Comparison of ENCODE assay signal across 17 cellular contexts in the genomic region with DNA sequence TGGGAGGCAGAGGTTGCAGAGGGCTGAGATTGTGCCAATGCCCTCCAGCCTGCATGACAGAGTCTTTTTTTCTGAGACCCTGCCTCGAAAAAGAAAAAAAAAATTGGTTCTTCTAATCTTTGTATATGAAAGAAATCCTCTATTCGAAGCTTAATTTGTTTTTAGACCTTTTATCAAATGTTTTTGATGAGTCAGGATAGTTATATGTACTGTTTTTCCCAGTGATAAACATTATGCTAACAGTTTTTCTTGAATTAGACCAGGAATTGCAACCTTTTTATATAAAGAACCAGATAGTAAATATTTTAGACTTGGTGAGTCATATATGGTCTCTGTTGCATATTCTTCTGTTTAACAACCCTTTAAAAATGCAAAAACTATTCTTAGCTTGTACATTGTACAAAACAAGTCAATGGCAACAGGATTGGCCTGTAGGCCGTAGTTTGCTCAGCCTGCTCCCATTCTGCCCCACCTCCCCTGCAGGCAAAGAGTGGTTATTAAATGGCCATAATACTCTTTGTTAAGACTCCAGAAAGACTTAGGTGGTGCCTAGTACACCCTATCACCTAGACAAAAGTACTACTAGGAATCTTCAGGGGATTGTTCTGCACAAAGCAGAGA. TPM values are rescaled to one million over a fixed set of nuclear protein-coding genes. Genes with fewer than 3 reads are reported as not detected.
A peak's percentile ranks its signal among the peaks of the same experiment; 100 is the strongest.
DNase-seq lines count a peak whose midpoint lies in the region; ATAC-seq and TF ChIP-seq lines count a peak whose summit lies in the region.
"Had no signal": no experiment of that assay in that cellular context is flagged by ENCODE, and none has a peak within 500 bp of the region (broad histone marks: within the 10 kb centered on the region; RNA-seq: fewer than 3 reads in every experiment).

No MANE protein-coding gene starts in this region.

- H3F3A ChIP-seq in PC-3 (ENCODE audit: low read length, unreplicated experiment) = no peaks in the 10 kb centered on the region

- no TSS peak for BruUV-seq in PC-3 (replicated peaks; lab: Mats Ljungman, UMichigan)

- H3K4me2 ChIP-seq in PC-3 (ENCODE audit: low read length) (0 out of 2 replicates have a peak overlapping the region, but pooled peaks have one; percentile 33), osteoblast (ENCODE audit: insufficient read depth, low read length) (no peak overlapping the region)

- POLR2A ChIA-PET in BJ (lab: Charles Lee) (no interaction called here), PC-3 (lab: Charles Lee; ENCODE audit: unreplicated experiment) (interaction anchor here (0.6 to 0.7 kb wide), 2 partner anchors 16 to 31 kb away, joined by 3 read pairs; no protein-coding TSS in a partner anchor)

- H4K20me1 ChIP-seq in PC-3 (ENCODE audit: low read length) (no peaks in the 10 kb centered on the region), osteoblast (ENCODE audit: insufficient read depth, low read length) (no peaks in the 10 kb centered on the region)

- H3K79me2 ChIP-seq in PC-3 (ENCODE audit: low read length) = no peaks in the 10 kb centered on the region
- no peaks in the 10 kb centered on the region for H3K79me2 ChIP-seq in osteoblast (ENCODE audit: insufficient read depth, low read length)

- H2AFZ ChIP-seq in PC-3 (ENCODE audit: low read length) (no peak overlapping the region), osteoblast (ENCODE audit: low read length) (no peak overlapping the region)

- CTCF ChIA-PET in BJ (lab: Yijun Ruan, JAX) = interaction anchor here (0.7 to 2.0 kb wide), 7 partner anchors 8 to 150 kb away, joined by 3 to 8 read pairs (median 3); no protein-coding TSS in a partner anchor
- CTCF ChIA-PET in PC-3 (lab: Charles Lee) = interaction anchor here (0.6 to 1.2 kb wide), 3 partner anchors 22 to 172 kb away, joined by 4 to 5 read pairs (median 4); no protein-coding TSS in a partner anchor

- peak overlapping the region; percentile 59 for H3K27ac ChIP-seq in PC-3 (ENCODE audit: low read length)
- peak overlapping the region; percentile 12 for H3K27ac ChIP-seq in epithelial cell of prostate
- H3K27ac ChIP-seq in osteoblast (ENCODE audit: low read depth, low read length) = peak overlapping the region; percentile 51

- H3K27me3 ChIP-seq in BJ (ENCODE audit: control insufficient read depth, insufficient read depth, low read length) (no peaks in the 10 kb centered on the region), PC-3 (ENCODE audit: low read length) (no peaks in the 10 kb centered on the region), osteoblast (ENCODE audit: insufficient read depth, low read length) (no peaks in the 10 kb centered on the region)
- H3K27me3 ChIP-seq: stomach had no signal

- DNase-seq in BJ (ENCODE audit: low read depth) (peak; percentile 83), PC-3 (peak; percentile 58), epithelial cell of prostate (ENCODE audit: low read depth, low spot score) (no peak), osteoblast (ENCODE audit: insufficient read length, low spot score, missing footprints) (peak; percentile 39), DMS79 treated with DMSO at 0.1 percent for 48 hours (lab: John Stamatoyannopoulos, UW) (no peak), NOMO-1 treated with DMSO at 0.1 percent for 48 hours (lab: John Stamatoyannopoulos, UW; ENCODE audit: unreplicated experiment) (no peak), NCI-H2171 treated with DMSO at 0.1 percent for 48 hours (lab: John Stamatoyannopoulos, UW) (no peak)
- DNase-seq: activated CD4-positive, alpha-beta memory T cell treated with anti-CD3 and anti-CD28 coated beads, Interleukin-2, amount 10 ng/mL, durations not matched to agents 7 days and 5 days; C1 segment of cervical spinal cord; H7; NCI-H2029; NCI-H748 treated with DMSO at 0.1 percent for 48 hours; stimulated activated CD4-positive, alpha-beta T cell treated with anti-CD3 and anti-CD28 coated beads, Interleukin-12 subunit alpha, Interleukin-12 subunit beta, amount 100 ng/mL, for 4 hours; stomach; T1000 had no signal

- no peaks in the 10 kb centered on the region for H3K9me2 ChIP-seq in PC-3 (replicated peaks; ENCODE audit: low read length)

- intact Hi-C loops in PC-3 (cut with micrococcal nuclease) = loop anchor here (1.0 kb wide), 1 partner anchor 22 kb away; no protein-coding TSS in a partner anchor

- TF ChIP-seq CTCF in BJ (IDR thresholded peaks at IDR 0.05; ENCODE audit: insufficient read depth, low read depth, low read length) (peak; percentile 45), PC-3 (conservative IDR thresholded peaks at IDR 0.05; ENCODE audit: low read depth, low read length) (no peak), osteoblast (IDR thresholded peaks at IDR 0.05; ENCODE audit: extremely low read depth, low read depth, low read length) (peak; percentile 6)

- ATAC-seq in PC-3 (peak; percentile 92), HG02938 (IDR thresholded peaks at IDR 0.05; ENCODE audit: unreplicated experiment) (no peak)
- ATAC-seq: activated T-helper 17 cell treated with anti-CD3 and anti-CD28 coated beads, Interleukin-2, amount 50 U/mL, for 72 hours had no signal

- peaks cover 26% of the 10 kb centered on the region for H3K4me1 ChIP-seq in PC-3 (ENCODE audit: insufficient read depth, low read length)
- H3K4me1 ChIP-seq in osteoblast (ENCODE audit: insufficient read depth, low read length) = peaks cover 8% of the 10 kb centered on the region

- no peaks in the 10 kb centered on the region for H3K36me3 ChIP-seq in BJ (ENCODE audit: control insufficient read depth, insufficient read depth, low read length)
- H3K36me3 ChIP-seq in PC-3 (ENCODE audit: low read depth, low read length) = no peaks in the 10 kb centered on the region
- H3K36me3 ChIP-seq in osteoblast (ENCODE audit: insufficient read depth, low read length) = no peaks in the 10 kb centered on the region

- H3K9ac ChIP-seq in PC-3 (ENCODE audit: low read length) = no peak overlapping the region

- H3K9me3 ChIP-seq in PC-3 (ENCODE audit: low read length) = no peaks in the 10 kb centered on the region
- H3K9me3 ChIP-seq in osteoblast (ENCODE audit: low read depth, low read length) = no peaks in the 10 kb centered on the region
- H3K9me3 ChIP-seq: stomach had no signal

- H3K4me3 ChIP-seq in BJ (ENCODE audit: low read depth, low read length) = no peak overlapping the region
- H3K4me3 ChIP-seq in PC-3 (ENCODE audit: low read length) = no peak overlapping the region
- no peak overlapping the region for H3K4me3 ChIP-seq in osteoblast (ENCODE audit: insufficient read depth, low read length)
- H3K4me3 ChIP-seq: stomach had no signal

RNA-seq across cellular contexts. Expression of a gene that starts 45.2 kb away (rescaled TPM):
- polyA plus RNA-seq in BJ (2011; rRNA removed) = 7.2 and 9.5 TPM in 2 replicates
- polyA minus RNA-seq in BJ (2011; rRNA and poly(A)+ RNA removed) = 14.8 and 17.8 TPM in 2 replicates
- total RNA-seq in PC-3 (2014; rRNA removed) (4.8 and 5.0 TPM in 2 replicates), osteoblast (63.0 and 86.0 TPM in 2 replicates)

Comparison
In these comparisons a context has a peak if more than half of its experiments do, and no peak if none do; other contexts are left out.
1. DNase-seq: peak in BJ (single experiment), PC-3 (single experiment) and osteoblast (single experiment); none in epithelial cell of prostate (single experiment), DMS79 treated with DMSO at 0.1 percent for 48 hours (single experiment), NOMO-1 treated with DMSO at 0.1 percent for 48 hours (single experiment) and NCI-H2171 treated with DMSO at 0.1 percent for 48 hours (single experiment).
2. RNA of a gene that starts 45.2 kb away (total RNA-seq): 63.0 to 86.0 TPM in osteoblast; 4.8 to 5.0 TPM in PC-3; every median in the first group is over 10 times any median in the second.
3. Peak in every context shown above with its lines, with median percentiles within 50 percentile points of each other: H3K27ac ChIP-seq.